ENCODE assay signal across 1 cellular context in the genomic region with DNA sequence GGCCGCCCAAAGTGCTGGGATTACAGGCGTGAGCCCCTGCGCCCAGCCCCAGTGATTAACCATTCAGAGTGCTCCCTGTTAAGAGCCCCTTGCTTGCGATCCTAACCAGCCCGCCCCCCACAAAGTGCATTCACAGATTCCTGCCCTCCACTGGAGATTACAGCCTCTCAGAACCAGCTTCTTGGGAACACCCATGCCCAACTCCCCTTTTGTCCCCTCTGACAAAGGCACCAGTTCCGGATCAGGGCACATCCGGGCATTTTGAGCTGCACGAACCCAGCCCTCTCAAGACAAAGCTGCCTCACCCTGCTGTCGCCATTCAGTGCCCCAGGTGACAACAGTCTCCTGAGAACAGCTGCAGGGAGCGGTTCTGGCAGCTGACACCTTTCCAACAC.
TF ChIP-seq lines count a peak whose summit lies in the region.

No MANE protein-coding gene starts in this region.

TF ChIP-seq in HCT116, 20 proteins besides CTCF, POLR2A, EP300 and RAD21:
- no peak for TF ChIP-seq CBX3 (IDR thresholded peaks at IDR 0.05; ENCODE audit: low read depth)
- no peak for TF ChIP-seq EGR1 (IDR thresholded peaks at IDR 0.05; ENCODE audit: low read depth)
- TF ChIP-seq TCF7L2 (IDR thresholded peaks at IDR 0.05; ENCODE audit: borderline replicate concordance, extremely low read depth, insufficient read depth, insufficient read length), result no peak
- no peak for TF ChIP-seq EZH2phosphoT487 (IDR thresholded peaks at IDR 0.05; ENCODE audit: borderline replicate concordance)
- no peak for TF ChIP-seq SIN3A (IDR thresholded peaks at IDR 0.05; ENCODE audit: low read depth)
- TF ChIP-seq, protein P1, sequence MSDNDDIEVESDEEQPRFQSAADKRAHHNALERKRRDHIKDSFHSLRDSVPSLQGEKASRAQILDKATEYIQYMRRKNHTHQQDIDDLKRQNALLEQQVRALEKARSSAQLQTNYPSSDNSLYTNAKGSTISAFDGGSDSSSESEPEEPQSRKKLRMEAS (IDR thresholded peaks at IDR 0.05), result no peak
- TF ChIP-seq SRF (IDR thresholded peaks at IDR 0.05; ENCODE audit: low read depth), result no peak
